In genomic region chr3:179321585-179322322, GRCh38 we compare ENCODE assay signal across 8 cellular contexts. TPM values are rescaled to one million over a fixed set of nuclear protein-coding genes. Genes with fewer than 3 reads are reported as not detected.
DNase-seq lines count a peak whose midpoint lies in the region; ATAC-seq, FAIRE-seq and TF ChIP-seq lines count a peak whose summit lies in the region.

No MANE protein-coding gene starts in this region.

- peak overlapping the region; percentile 85 for H3K27ac Mint-ChIP-seq in chondrocyte (ENCODE audit: unreplicated experiment)
- peak overlapping the region; percentile 82 for H3K27ac Mint-ChIP-seq in mesothelial cell of epicardium

- H3K9me3 Mint-ChIP-seq in chondrocyte (ENCODE audit: low read depth), result no peaks in the 10 kb centered on the region
- no peaks in the 10 kb centered on the region for H3K9me3 Mint-ChIP-seq in mesothelial cell of epicardium

- no peaks in the 10 kb centered on the region; the same call in 1 of the 2 replicates for H3K36me3 ChIP-seq in Panc1 (ENCODE audit: control insufficient read depth, insufficient read depth, low read length)

- H3K36me3 Mint-ChIP-seq in chondrocyte (ENCODE audit: low read depth) (no peaks in the 10 kb centered on the region), mesothelial cell of epicardium (peaks cover 4% of the 10 kb centered on the region)

- POLR2A ChIA-PET in HEK293T (lab: Yijun Ruan, JAX) (interaction anchor here (1.2 kb wide), 1 partner anchor 15 kb away, joined by 3 read pairs; no protein-coding TSS in a partner anchor), Panc1 (lab: Charles Lee) (no interaction called here)

- H3K27ac ChIP-seq in Panc1 (ENCODE audit: low read length), result peak overlapping the region; percentile 95

- peak; percentile 75 for TF ChIP-seq CTCF in Panc1 (IDR thresholded peaks at IDR 0.05)
- peak; percentile 80 for TF ChIP-seq CTCF in chondrocyte (IDR thresholded peaks at IDR 0.05)
- TF ChIP-seq CTCF in mesothelial cell of epicardium (IDR thresholded peaks at IDR 0.05; ENCODE audit: unreplicated experiment), result no peak

- H3K4me1 Mint-ChIP-seq in chondrocyte (ENCODE audit: low read depth), result peaks cover 30% of the 10 kb centered on the region
- H3K4me1 Mint-ChIP-seq in mesothelial cell of epicardium, result peaks cover 27% of the 10 kb centered on the region

- H3K4me3 ChIP-seq in Panc1 (ENCODE audit: low read depth in 2 of 2, low read length in 2 of 2), result peak overlapping the region; percentile 87 to 89

- CTCF ChIA-PET in HEK293T (lab: Yijun Ruan, JAX) (interaction anchor here (0.6 to 1.3 kb wide), 7 partner anchors 10 to 329 kb away, joined by 3 to 5 read pairs (median 3); no protein-coding TSS in a partner anchor), Panc1 (lab: Charles Lee) (interaction anchor here (0.5 to 1.9 kb wide), 5 partner anchors 66 to 885 kb away, joined by 3 to 5 read pairs (median 3); no protein-coding TSS in a partner anchor)

- H3K27me3 Mint-ChIP-seq in chondrocyte (ENCODE audit: low read depth), result no peaks in the 10 kb centered on the region
- no peaks in the 10 kb centered on the region for H3K27me3 Mint-ChIP-seq in mesothelial cell of epicardium (ENCODE audit: low read depth)

- H3K4me1 ChIP-seq in Panc1 (ENCODE audit: control insufficient read depth, insufficient read depth, low read length), result peaks cover 20% of the 10 kb centered on the region

- no peaks in the 10 kb centered on the region for H3K9me3 ChIP-seq in Panc1 (ENCODE audit: control insufficient read depth, insufficient read depth, low read depth, low read length)

- no TSS peak for BruUV-seq in Panc1 (replicated peaks; lab: Mats Ljungman, UMichigan)

- no peak for FAIRE-seq in urothelium cell line (lab: Jason Lieb, UNC)

- H3K4me3 Mint-ChIP-seq in chondrocyte (ENCODE audit: unreplicated experiment), result peak overlapping the region; percentile 73
- H3K4me3 Mint-ChIP-seq in mesothelial cell of epicardium, result peak overlapping the region; percentile 70

- peak; percentile 31 for DNase-seq in Caki2 (ENCODE audit: low read depth)
- peak; percentile 11 for DNase-seq in HEK293T (ENCODE audit: extremely low spot score)
- peak; percentile 43 for DNase-seq in Panc1 (ENCODE audit: low read depth, low spot score)
- DNase-seq in chondrocyte (ENCODE audit: low spot score), result no peak
- DNase-seq in mesothelial cell of epicardium (ENCODE audit: low spot score in 2 of 2, unreplicated experiment in 2 of 2), result no peak
- DNase-seq in urothelium cell line (ENCODE audit: low spot score), result peak; percentile 40
- DNase-seq in NK-92 (lab: John Stamatoyannopoulos, UW; ENCODE audit: unreplicated experiment), result no peak
- no peak for DNase-seq in stimulated activated CD4-positive, alpha-beta T cell treated with anti-CD3 and anti-CD28 coated beads, Interleukin-4, amount 100 ng/mL, for 4 hours

- no peaks in the 10 kb centered on the region for H3K27me3 ChIP-seq in Panc1 (ENCODE audit: control insufficient read depth, insufficient read depth, low read length)

- no peak for ATAC-seq in Panc1

- in situ Hi-C loops in Caki2 (cut with HindIII; ENCODE audit: low pct_unique_long_range_greater_than_20kb, low sequenced_read_pairs) (no loop called here), Panc1 (cut with HindIII; ENCODE audit: low pct_unique_long_range_greater_than_20kb, low sequenced_read_pairs) (no loop called here)

- intact Hi-C loops in Panc1 (cut with micrococcal nuclease; ENCODE audit: unreplicated experiment), result loop anchor here (5.0 kb wide), 1 partner anchor 241 kb away; the partner anchor contains the start of gene ACTL6A

TF ChIP-seq in HEK293T, 16 proteins besides CTCF, POLR2A, EP300 and RAD21:
- TF ChIP-seq FOXA1 (IDR thresholded peaks at IDR 0.05) (no peak), L3MBTL2 (conservative IDR thresholded peaks at IDR 0.05) (no peak), PKNOX1 (IDR thresholded peaks at IDR 0.05) (peak; percentile 78)

RNA-seq across cellular contexts. Expression of gene ZNF639, which starts 1.1 kb away (rescaled TPM):
- total RNA-seq in Caki2 (2014; rRNA removed; shearing (Covaris generic); ENCODE audit: low replicate concordance), result 106 and 111 TPM in 2 replicates
- total RNA-seq in Panc1 (2021; ENCODE audit: unreplicated experiment) (56.1 TPM), chondrocyte (30.9 to 35.4 TPM (median 35.3 TPM) in 3 replicates), mesothelial cell of epicardium (38.8 to 40.6 TPM (median 40.2 TPM) in 3 replicates)
- polyA plus RNA-seq in Panc1 (2012; ENCODE audit: insufficient read length), result 25.7 TPM

RNA-seq across cellular contexts. Expression of gene MFN1, which starts 25.8 kb away (rescaled TPM):
- 28.2 and 34.3 TPM in 2 replicates for total RNA-seq in Caki2 (2014; rRNA removed; shearing (Covaris generic); ENCODE audit: low replicate concordance)
- total RNA-seq in Panc1 (2021; ENCODE audit: unreplicated experiment) (73.5 TPM), chondrocyte (46.4 to 56.6 TPM (median 50.3 TPM) in 3 replicates), mesothelial cell of epicardium (61.0 to 65.5 TPM (median 64.7 TPM) in 3 replicates)
- polyA plus RNA-seq in Panc1 (2012; ENCODE audit: insufficient read length), result 20.8 TPM

Comparison
In these comparisons a context has a peak if more than half of its experiments do, and no peak if none do; other contexts are left out.
1. DNase-seq: peak in Caki2 (single experiment), HEK293T (single experiment), Panc1 (single experiment) and urothelium cell line (single experiment); none in chondrocyte (single experiment), mesothelial cell of epicardium (0 of 2), NK-92 (single experiment) and stimulated activated CD4-positive, alpha-beta T cell treated with anti-CD3 and anti-CD28 coated beads, Interleukin-4, amount 100 ng/mL, for 4 hours (0 of 2).